8 cellular contexts compared by ENCODE assay signal in genomic region chr16:68005786-68006286, GRCh38. TPM values are rescaled to one million over a fixed set of nuclear protein-coding genes. Genes with fewer than 3 reads are reported as not detected.
A peak's percentile ranks its signal among the peaks of the same experiment; 100 is the strongest.
DNase-seq lines count a peak whose midpoint lies in the region; ATAC-seq and TF ChIP-seq lines count a peak whose summit lies in the region.

No MANE protein-coding gene starts in this region.

- H3K27me3 ChIP-seq in foreskin keratinocyte, result no peaks in the 10 kb centered on the region
- no peaks in the 10 kb centered on the region for H3K27me3 ChIP-seq in gastrocnemius medialis
- no peaks in the 10 kb centered on the region for H3K27me3 ChIP-seq in PC-3 (ENCODE audit: low read length)

- no peak overlapping the region for H2AFZ ChIP-seq in PC-3 (ENCODE audit: low read length)

- CTCF ChIA-PET in activated CD8-positive, alpha-beta T cell treated with anti-CD3 and anti-CD28 coated beads for 36 hours (lab: Charles Lee), result interaction anchor here (0.7 to 2.7 kb wide), 3 partner anchors 12 to 224 kb away, joined by 3 to 16 read pairs (median 6); no protein-coding TSS in a partner anchor
- CTCF ChIA-PET in PC-3 (lab: Charles Lee), result no interaction called here

- H3K4me1 ChIP-seq in foreskin keratinocyte (peaks cover 4% of the 10 kb centered on the region), gastrocnemius medialis (no peaks in the 10 kb centered on the region), PC-3 (ENCODE audit: insufficient read depth, low read length) (no peaks in the 10 kb centered on the region)

- no peaks in the 10 kb centered on the region for H3F3A ChIP-seq in PC-3 (ENCODE audit: low read length, unreplicated experiment)

- H3K9ac ChIP-seq in PC-3 (ENCODE audit: low read length), result no peak overlapping the region

- TF ChIP-seq POLR2A in gastrocnemius medialis (IDR thresholded peaks at IDR 0.05), result peak in 1 of 2 donors; percentile 31

- H3K27ac ChIP-seq in foreskin keratinocyte, result peak overlapping the region; percentile 52
- peak overlapping the region in 3 of 4 donors; percentile 35 to 47 (median 37) for H3K27ac ChIP-seq in gastrocnemius medialis
- H3K27ac ChIP-seq in PC-3 (ENCODE audit: low read length), result no peak overlapping the region

- no peak overlapping the region for H3K4me3 Mint-ChIP-seq in activated CD8-positive, alpha-beta T cell treated with anti-CD3 and anti-CD28 coated beads for 36 hours

- H3K9me2 ChIP-seq in PC-3 (replicated peaks; ENCODE audit: low read length), result no peaks in the 10 kb centered on the region

- POLR2A ChIA-PET in activated CD8-positive, alpha-beta T cell treated with anti-CD3 and anti-CD28 coated beads for 36 hours (lab: Charles Lee), result interaction anchor here (0.6 to 3.1 kb wide), 5 partner anchors 10 to 74 kb away, joined by 3 to 23 read pairs (median 3); partner anchors contain the start of genes DDX28 and DUS2
- POLR2A ChIA-PET in PC-3 (lab: Charles Lee; ENCODE audit: unreplicated experiment), result no interaction called here

- no TSS peak for BruUV-seq in PC-3 (replicated peaks; lab: Mats Ljungman, UMichigan)

- H4K20me1 ChIP-seq in PC-3 (ENCODE audit: low read length), result no peaks in the 10 kb centered on the region

- in situ Hi-C loops in gastrocnemius medialis (cut with MboI; ENCODE audit: low sequenced_read_pairs in 4 of 4), result no loop called here

- H3K36me3 ChIP-seq in gastrocnemius medialis (no peaks in the 10 kb centered on the region), PC-3 (ENCODE audit: low read depth, low read length) (no peaks in the 10 kb centered on the region)

- H3K9me3 ChIP-seq in gastrocnemius medialis (no peaks in the 10 kb centered on the region), PC-3 (ENCODE audit: low read length) (no peaks in the 10 kb centered on the region)

- H3K9me3 Mint-ChIP-seq in activated CD8-positive, alpha-beta T cell treated with anti-CD3 and anti-CD28 coated beads for 36 hours, result no peaks in the 10 kb centered on the region

- intact Hi-C loops in activated CD8-positive, alpha-beta T cell treated with anti-CD3 and anti-CD28 coated beads for 36 hours (cut with micrococcal nuclease), result no loop called here
- intact Hi-C loops in gastrocnemius medialis (cut with DNase I; ENCODE audit: low total_unique reads) (no loop called here), PC-3 (cut with micrococcal nuclease) (no loop called here)

- no peak for TF ChIP-seq CTCF in activated CD8-positive, alpha-beta T cell treated with anti-CD3 and anti-CD28 coated beads for 36 hours (IDR thresholded peaks at IDR 0.05)
- TF ChIP-seq CTCF in foreskin keratinocyte (conservative IDR thresholded peaks at IDR 0.05), result peak; percentile 25
- TF ChIP-seq CTCF in gastrocnemius medialis (IDR thresholded peaks at IDR 0.05 in 4 of 5, conservative IDR thresholded peaks at IDR 0.05 in 1 of 5), result no peak
- no peak for TF ChIP-seq CTCF in PC-3 (conservative IDR thresholded peaks at IDR 0.05; ENCODE audit: low read depth, low read length)

- H3K4me3 ChIP-seq in gastrocnemius medialis (no peak overlapping the region), PC-3 (ENCODE audit: low read length) (no peak overlapping the region)

- ATAC-seq in activated CD8-positive, alpha-beta T cell treated with anti-CD3 and anti-CD28 coated beads for 36 hours, result peak; percentile 77
- peak; percentile 55 for ATAC-seq in foreskin keratinocyte
- peak in 1 of 2 donors; percentile 47 for ATAC-seq in gastrocnemius medialis
- no peak for ATAC-seq in HG03025 (IDR thresholded peaks at IDR 0.05; ENCODE audit: low FRiP score, unreplicated experiment)
- ATAC-seq in PC-3, result no peak

- DNase-seq in KG1 (lab: John Stamatoyannopoulos, UW), result peak; percentile 68
- DNase-seq in activated CD8-positive, alpha-beta T cell treated with anti-CD3 and anti-CD28 coated beads for 36 hours, result peak; percentile 44
- peak; percentile 75 to 85 for DNase-seq in foreskin keratinocyte
- peak in 1 of 2 donors; percentile 45 for DNase-seq in gastrocnemius medialis
- no peak for DNase-seq in DMS153 treated with DMSO at 0.1 percent for 48 hours (lab: John Stamatoyannopoulos, UW; ENCODE audit: unreplicated experiment)
- DNase-seq in PC-3, result no peak
- no peak for DNase-seq in putamen (ENCODE audit: low spot score)

- no peak overlapping the region for H3K4me2 ChIP-seq in PC-3 (ENCODE audit: low read length)

- H3K79me2 ChIP-seq in PC-3 (ENCODE audit: low read length), result no peaks in the 10 kb centered on the region

- peak overlapping the region; percentile 95 for H3K27ac Mint-ChIP-seq in activated CD8-positive, alpha-beta T cell treated with anti-CD3 and anti-CD28 coated beads for 36 hours

- no peaks in the 10 kb centered on the region for H3K27me3 Mint-ChIP-seq in activated CD8-positive, alpha-beta T cell treated with anti-CD3 and anti-CD28 coated beads for 36 hours

- no peaks in the 10 kb centered on the region for H3K36me3 Mint-ChIP-seq in activated CD8-positive, alpha-beta T cell treated with anti-CD3 and anti-CD28 coated beads for 36 hours (ENCODE audit: low read depth)

- peaks cover 24% of the 10 kb centered on the region for H3K4me1 Mint-ChIP-seq in activated CD8-positive, alpha-beta T cell treated with anti-CD3 and anti-CD28 coated beads for 36 hours (ENCODE audit: low read depth)

RNA-seq across cellular contexts. Expression of gene DPEP2, which starts 6.6 kb away (rescaled TPM):
- 1 to 10 TPM; 2.9 TPM for total RNA-seq in activated CD8-positive, alpha-beta T cell treated with anti-CD3 and anti-CD28 coated beads for 36 hours
- total RNA-seq in foreskin keratinocyte (not detected in 2 replicates), gastrocnemius medialis (under 1 TPM in 2 of 4 donors, not detected in 2; 0.26 to 0.38 TPM), PC-3 (2014; rRNA removed) (not detected in 2 replicates)
- polyA plus RNA-seq in foreskin keratinocyte, result 0.04 TPM in 1 of 2 replicates, not detected in the other

RNA-seq across cellular contexts. Expression of gene DPEP2NB, which starts 9.9 kb away (rescaled TPM):
- not detected for total RNA-seq in activated CD8-positive, alpha-beta T cell treated with anti-CD3 and anti-CD28 coated beads for 36 hours
- total RNA-seq in foreskin keratinocyte (not detected in 2 replicates), gastrocnemius medialis (not detected), PC-3 (2014; rRNA removed) (not detected in 2 replicates)
- polyA plus RNA-seq in foreskin keratinocyte, result not detected in 2 replicates

RNA-seq across cellular contexts. Expression of gene DDX28, which starts 17.2 kb away (rescaled TPM):
- total RNA-seq in activated CD8-positive, alpha-beta T cell treated with anti-CD3 and anti-CD28 coated beads for 36 hours, result 10 to 100 TPM; 16.6 to 17.3 TPM
- total RNA-seq in foreskin keratinocyte, result 16.9 and 17.0 TPM in 2 replicates
- 16.1 and 16.5 TPM in 2 replicates for polyA plus RNA-seq in foreskin keratinocyte
- 10 to 100 TPM in 2 of 4 donors, 1 to 10 TPM in 2; 6.2 to 16.1 (median 10.4) TPM for total RNA-seq in gastrocnemius medialis
- 13.4 and 16.6 TPM in 2 replicates for total RNA-seq in PC-3 (2014; rRNA removed)

RNA-seq across cellular contexts. Expression of gene DUS2, which starts 17.2 kb away (rescaled TPM):
- 10 to 100 TPM; 34.2 to 35.1 TPM for total RNA-seq in activated CD8-positive, alpha-beta T cell treated with anti-CD3 and anti-CD28 coated beads for 36 hours
- total RNA-seq in foreskin keratinocyte (26.6 and 27.9 TPM in 2 replicates), gastrocnemius medialis (1 to 10 TPM; 4.5 to 9.6 (median 7.1) TPM), PC-3 (2014; rRNA removed) (19.9 and 21.4 TPM in 2 replicates)
- 23.0 and 23.6 TPM in 2 replicates for polyA plus RNA-seq in foreskin keratinocyte

RNA-seq across cellular contexts. Expression of gene DPEP3, which starts 25.5 kb away (rescaled TPM):
- total RNA-seq in activated CD8-positive, alpha-beta T cell treated with anti-CD3 and anti-CD28 coated beads for 36 hours, result under 1 TPM; 0.16 to 0.25 TPM
- total RNA-seq in foreskin keratinocyte, result not detected in 2 replicates
- not detected in 2 replicates for polyA plus RNA-seq in foreskin keratinocyte
- total RNA-seq in gastrocnemius medialis, result not detected
- total RNA-seq in PC-3 (2014; rRNA removed), result not detected in 2 replicates

Comparison
In these comparisons a context has a peak if more than half of its experiments do, and no peak if none do; other contexts are left out.
1. DNase-seq: peak in KG1 (single experiment), activated CD8-positive, alpha-beta T cell treated with anti-CD3 and anti-CD28 coated beads for 36 hours (single experiment) and foreskin keratinocyte (2 of 2); none in DMS153 treated with DMSO at 0.1 percent for 48 hours (single experiment), PC-3 (single experiment) and putamen (single experiment).
2. ATAC-seq: peak in activated CD8-positive, alpha-beta T cell treated with anti-CD3 and anti-CD28 coated beads for 36 hours (single experiment) and foreskin keratinocyte (single experiment); none in HG03025 (single experiment) and PC-3 (single experiment).